Comparison of ENCODE assay signal across 8 cellular contexts in genomic region chr17:37239690-37240344, GRCh38.
DNase-seq lines count a peak whose midpoint lies in the region; ATAC-seq, FAIRE-seq and TF ChIP-seq lines count a peak whose summit lies in the region.

No MANE protein-coding gene starts in this region.

- H3K36me3 ChIP-seq in Loucy (ENCODE audit: insufficient read depth, low read length) = peaks cover 64% of the 10 kb centered on the region
- peaks cover 46% of the 10 kb centered on the region for H3K36me3 ChIP-seq in brain microvascular endothelial cell (replicated peaks)
- H3K36me3 ChIP-seq in HepG2 (replicated peaks in 1 of 2; ENCODE audit: control insufficient read depth in 1 of 2, insufficient read depth in 2 of 2, low read length in 2 of 2) = peaks cover 9 to 68% of the 10 kb centered on the region in 2 experiments; a peak in 4 of 5 replicates

- DNase-seq in EL (peak; percentile 31), brain microvascular endothelial cell (peak; percentile 14), HepG2 (ENCODE audit: low spot score) (peak; percentile 8)

- WGBS in HepG2 (ENCODE audit: low lambda C conversion rate) = 97% methylated on average over 3 of the region's 3 CpGs

- no peak for TF ChIP-seq POLR2A in HepG2 (IDR thresholded peaks at IDR 0.05; ENCODE audit: insufficient read depth in 1 of 2, low read depth in 2 of 2, low read length in 2 of 2)

- no peak overlapping the region for H2AFZ ChIP-seq in Loucy (ENCODE audit: low read length)
- H2AFZ ChIP-seq in HepG2 (ENCODE audit: low read length) = no peak overlapping the region

- intact Hi-C loops in HepG2 (cut with micrococcal nuclease; ENCODE audit: unreplicated experiment) = no loop called here

- no peak overlapping the region for H3K27ac ChIP-seq in brain microvascular endothelial cell
- no peak overlapping the region for H3K27ac ChIP-seq in HepG2 (ENCODE audit: extremely low read length, insufficient read depth, low read length)

- H3K4me3 ChIP-seq in Loucy (ENCODE audit: low read length, poor library complexity, severe bottlenecking) (no peak overlapping the region), brain microvascular endothelial cell (ENCODE audit: low read depth, low read length) (no peak overlapping the region), HepG2 (replicated peaks in 1 of 3; ENCODE audit: insufficient read depth in 1 of 3, low read depth in 2 of 3, low read length in 3 of 3) (no peak overlapping the region)

- H3F3A ChIP-seq in Loucy (ENCODE audit: low read depth) = no peaks in the 10 kb centered on the region

- BruUV-seq in HepG2 (replicated peaks; lab: Mats Ljungman, UMichigan) = TSS peak; percentile 20

- ATAC-seq in HepG2 (no peak; the same call in 2 of the 3 replicates), HG03457 (IDR thresholded peaks at IDR 0.05; ENCODE audit: unreplicated experiment) (no peak), HG03196 (IDR thresholded peaks at IDR 0.05; ENCODE audit: unreplicated experiment) (no peak), GM19455 (IDR thresholded peaks at IDR 0.05; ENCODE audit: unreplicated experiment) (no peak), GM21576 (IDR thresholded peaks at IDR 0.05; ENCODE audit: unreplicated experiment) (no peak)

- H3K27me3 ChIP-seq in Loucy (ENCODE audit: insufficient read depth, low read length, poor library complexity, severe bottlenecking) = no peaks in the 10 kb centered on the region
- no peaks in the 10 kb centered on the region for H3K27me3 ChIP-seq in brain microvascular endothelial cell (replicated peaks)
- H3K27me3 ChIP-seq in HepG2 (ENCODE audit: control insufficient read depth in 1 of 2, insufficient read depth in 2 of 2, low read length in 2 of 2) = no peaks in the 10 kb centered on the region

- CTCF ChIA-PET in HepG2 (lab: Yijun Ruan, JAX; ENCODE audit: low intra/inter-chr PET ratio, low total read pairs) = no interaction called here

- in situ Hi-C loops in brain microvascular endothelial cell (cut with HindIII; ENCODE audit: low pct_ligation_motif_present, low sequenced_read_pairs) (no loop called here), HepG2 (cut with HindIII; ENCODE audit: extremely low pct_ligation_motif_present, low pct_unique_long_range_greater_than_20kb) (loop anchor here (25.0 kb wide), 1 partner anchor 628 kb away; the partner anchor contains the start of gene MRM1)

- FAIRE-seq in HepG2 (lab: Jason Lieb, UNC) = no peak

- no peaks in the 10 kb centered on the region for H3K9me2 ChIP-seq in Loucy (replicated peaks; ENCODE audit: low read depth, low read length)

- no peak for TF ChIP-seq RAD21 in HepG2 (CRISPR knock-in tag; IDR thresholded peaks at IDR 0.05)

- H4K20me1 ChIP-seq in Loucy (ENCODE audit: insufficient read depth, low read length, poor library complexity, severe bottlenecking) = no peaks in the 10 kb centered on the region
- no peaks in the 10 kb centered on the region; the same call in 1 of the 2 replicates for H4K20me1 ChIP-seq in HepG2 (ENCODE audit: insufficient read depth, low read length)

- H3K9ac ChIP-seq in Loucy (ENCODE audit: low read depth, low read length, poor library complexity, severe bottlenecking) (no peak overlapping the region), HepG2 (ENCODE audit: insufficient read depth, low read depth, low read length) (no peak overlapping the region)

- no peaks in the 10 kb centered on the region for H3K79me2 ChIP-seq in Loucy (ENCODE audit: insufficient read depth, low read length)
- H3K79me2 ChIP-seq in HepG2 (ENCODE audit: insufficient read depth, low read length) = no peaks in the 10 kb centered on the region

- H3K4me1 ChIP-seq in Loucy (ENCODE audit: insufficient read depth, low read length, poor library complexity, severe bottlenecking) = no peaks in the 10 kb centered on the region
- H3K4me1 ChIP-seq in HepG2 (ENCODE audit: insufficient read depth, low read length) = no peaks in the 10 kb centered on the region

- no peak for TF ChIP-seq EP300 in HepG2 (IDR thresholded peaks at IDR 0.05; ENCODE audit: low read depth in 2 of 2, low read length in 2 of 2)
- TF ChIP-seq EP300 in HepG2 (CRISPR knock-in tag; IDR thresholded peaks at IDR 0.05; ENCODE audit: borderline replicate concordance) = no peak

- TF ChIP-seq CTCF in Loucy (conservative IDR thresholded peaks at IDR 0.05; ENCODE audit: low read length) = peak; percentile 85
- TF ChIP-seq CTCF in brain microvascular endothelial cell (IDR thresholded peaks at IDR 0.05; ENCODE audit: low read depth, low read length, missing control alignments) = peak; percentile 64
- TF ChIP-seq CTCF in HepG2 (CRISPR knock-in tag; IDR thresholded peaks at IDR 0.05) = peak; percentile 55

- POLR2A ChIA-PET in HepG2 (lab: Yijun Ruan, JAX) = no interaction called here

- H3K4me2 ChIP-seq in Loucy (ENCODE audit: low read depth, low read length, poor library complexity, severe bottlenecking) = no peak overlapping the region
- no peak overlapping the region for H3K4me2 ChIP-seq in HepG2 (ENCODE audit: low read depth, low read length)

- H3K9me3 ChIP-seq in Loucy (ENCODE audit: insufficient read depth, low read depth, low read length) = no peaks in the 10 kb centered on the region
- H3K9me3 ChIP-seq in HepG2 (ENCODE audit: low read length) = no peaks in the 10 kb centered on the region

TF ChIP-seq in HepG2, 621 proteins besides CTCF, POLR2A, EP300 and RAD21:
- TF ChIP-seq FOXA3 (CRISPR knock-in tag; IDR thresholded peaks at IDR 0.05) (peak; percentile 43; the same call in 1 of the 2 replicates), MAFF (IDR thresholded peaks at IDR 0.05; ENCODE audit: low read depth, low read length) (peak; percentile 47; the same call in 1 of the 2 replicates), CEBPB (IDR thresholded peaks at IDR 0.05; ENCODE audit: borderline replicate concordance, low read depth, low read length) (peak; percentile 81), ZFP37 (CRISPR knock-in tag; IDR thresholded peaks at IDR 0.05; ENCODE audit: borderline replicate concordance) (no peak), CEBPG (CRISPR knock-in tag; IDR thresholded peaks at IDR 0.05) (peak; percentile 58), MAFK (conservative IDR thresholded peaks at IDR 0.05 in 1 of 2, IDR thresholded peaks at IDR 0.05 in 1 of 2; ENCODE audit: low read length in 2 of 2) (peak; percentile 33 to 49; a peak in 2 of 4 replicates), ZBTB39 (CRISPR knock-in tag; IDR thresholded peaks at IDR 0.05) (no peak), STAG1 (CRISPR knock-in tag; IDR thresholded peaks at IDR 0.05) (peak; percentile 30)
